1 cellular context compared by ENCODE assay signal in genomic region chr20:52972190-52972937, GRCh38.
TF ChIP-seq lines count a peak whose summit lies in the region.

A gene with protein sequence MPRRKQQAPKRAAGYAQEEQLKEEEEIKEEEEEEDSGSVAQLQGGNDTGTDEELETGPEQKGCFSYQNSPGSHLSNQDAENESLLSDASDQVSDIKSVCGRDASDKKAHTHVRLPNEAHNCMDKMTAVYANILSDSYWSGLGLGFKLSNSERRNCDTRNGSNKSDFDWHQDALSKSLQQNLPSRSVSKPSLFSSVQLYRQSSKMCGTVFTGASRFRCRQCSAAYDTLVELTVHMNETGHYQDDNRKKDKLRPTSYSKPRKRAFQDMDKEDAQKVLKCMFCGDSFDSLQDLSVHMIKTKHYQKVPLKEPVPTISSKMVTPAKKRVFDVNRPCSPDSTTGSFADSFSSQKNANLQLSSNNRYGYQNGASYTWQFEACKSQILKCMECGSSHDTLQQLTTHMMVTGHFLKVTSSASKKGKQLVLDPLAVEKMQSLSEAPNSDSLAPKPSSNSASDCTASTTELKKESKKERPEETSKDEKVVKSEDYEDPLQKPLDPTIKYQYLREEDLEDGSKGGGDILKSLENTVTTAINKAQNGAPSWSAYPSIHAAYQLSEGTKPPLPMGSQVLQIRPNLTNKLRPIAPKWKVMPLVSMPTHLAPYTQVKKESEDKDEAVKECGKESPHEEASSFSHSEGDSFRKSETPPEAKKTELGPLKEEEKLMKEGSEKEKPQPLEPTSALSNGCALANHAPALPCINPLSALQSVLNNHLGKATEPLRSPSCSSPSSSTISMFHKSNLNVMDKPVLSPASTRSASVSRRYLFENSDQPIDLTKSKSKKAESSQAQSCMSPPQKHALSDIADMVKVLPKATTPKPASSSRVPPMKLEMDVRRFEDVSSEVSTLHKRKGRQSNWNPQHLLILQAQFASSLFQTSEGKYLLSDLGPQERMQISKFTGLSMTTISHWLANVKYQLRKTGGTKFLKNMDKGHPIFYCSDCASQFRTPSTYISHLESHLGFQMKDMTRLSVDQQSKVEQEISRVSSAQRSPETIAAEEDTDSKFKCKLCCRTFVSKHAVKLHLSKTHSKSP (N-terminal part only) (plus strand): TSS chr20:52972358. CDS start chr20:52973294, 936 bp downstream.

TF ChIP-seq in GM23338, 12 proteins besides CTCF, POLR2A, EP300 and RAD21 (continued from another document):
- TF ChIP-seq ETS1 (IDR thresholded peaks at IDR 0.05) (no peak), POLR2AphosphoS5 (IDR thresholded peaks at IDR 0.05; ENCODE audit: low read depth) (no peak), ZNF114 (CRISPR knock-in tag; IDR thresholded peaks at IDR 0.05) (no peak), CREB1 (CRISPR knock-in tag; IDR thresholded peaks at IDR 0.05; ENCODE audit: low read depth) (no peak), EZH2 (IDR thresholded peaks at IDR 0.05; ENCODE audit: low read depth, unreplicated experiment) (no peak), JUNB (IDR thresholded peaks at IDR 0.05; ENCODE audit: unreplicated experiment) (no peak), EZH2phosphoT487 (IDR thresholded peaks at IDR 0.05; ENCODE audit: unreplicated experiment) (no peak), STAT1 (IDR thresholded peaks at IDR 0.05; ENCODE audit: unreplicated experiment) (no peak), REST (IDR thresholded peaks at IDR 0.05; ENCODE audit: unreplicated experiment) (no peak)
